Comparison of ENCODE assay signal across 2 cellular contexts in genomic region chr17:34226011-34226410, GRCh38.
TF ChIP-seq lines count a peak whose summit lies in the region.

No MANE protein-coding gene starts in this region.

TF ChIP-seq in IMR-90, 13 proteins besides CTCF, POLR2A, EP300 and RAD21:
- TF ChIP-seq FOS (IDR thresholded peaks at IDR 0.05; ENCODE audit: low read depth, low read length) (no peak), MXI1 (IDR thresholded peaks at IDR 0.05; ENCODE audit: borderline replicate concordance, low read depth, low read length) (no peak), MAFK (IDR thresholded peaks at IDR 0.05; ENCODE audit: low read depth, low read length) (no peak), NFE2L2 (IDR thresholded peaks at IDR 0.05; ENCODE audit: low read depth, low read length) (no peak), RFX5 (IDR thresholded peaks at IDR 0.05; ENCODE audit: low read depth, low read length) (no peak), RCOR1 (IDR thresholded peaks at IDR 0.05; ENCODE audit: insufficient replicate concordance, low read length) (no peak), CEBPB (IDR thresholded peaks at IDR 0.05; ENCODE audit: low read depth, low read length) (no peak), SMC3 (IDR thresholded peaks at IDR 0.05; ENCODE audit: low read depth, low read length) (no peak), USF2 (IDR thresholded peaks at IDR 0.05; ENCODE audit: low read depth, low read length) (no peak), BHLHE40 (IDR thresholded peaks at IDR 0.05; ENCODE audit: low read depth, low read length) (no peak), ELK1 (IDR thresholded peaks at IDR 0.05; ENCODE audit: borderline replicate concordance, low read depth, low read length) (no peak), CHD1 (IDR thresholded peaks at IDR 0.05; ENCODE audit: low read depth, low read length) (no peak), MAZ (IDR thresholded peaks at IDR 0.05; ENCODE audit: borderline replicate concordance, low read depth, low read length) (no peak)

TF ChIP-seq in endothelial cell of umbilical vein, 7 proteins besides CTCF, POLR2A, EP300 and RAD21:
- TF ChIP-seq MAX (IDR thresholded peaks at IDR 0.05; ENCODE audit: insufficient read depth, insufficient read length), result no peak
- no peak for TF ChIP-seq POLR2AphosphoS5 (IDR thresholded peaks at IDR 0.05; ENCODE audit: insufficient read depth, low read depth, low read length)
- TF ChIP-seq GATA2 (IDR thresholded peaks at IDR 0.05; ENCODE audit: insufficient read depth, insufficient read length, low read depth, low read length), result no peak
- no peak for TF ChIP-seq FOS (IDR thresholded peaks at IDR 0.05; ENCODE audit: borderline replicate concordance, insufficient read depth, low read length)
- TF ChIP-seq MYC (IDR thresholded peaks at IDR 0.05; ENCODE audit: low read depth, low read length), result no peak
- no peak for TF ChIP-seq JUN (IDR thresholded peaks at IDR 0.05; ENCODE audit: borderline replicate concordance, insufficient read depth, insufficient read length, low read depth)
- no peak for TF ChIP-seq EZH2 (IDR thresholded peaks at IDR 0.05; ENCODE audit: borderline replicate concordance, low read depth, low read length, severe bottlenecking)
TF ChIP-seq in endothelial cell of umbilical vein: peak in this region for 0.
